Comparison of ENCODE assay signal across 1 cellular context in the genomic region with DNA sequence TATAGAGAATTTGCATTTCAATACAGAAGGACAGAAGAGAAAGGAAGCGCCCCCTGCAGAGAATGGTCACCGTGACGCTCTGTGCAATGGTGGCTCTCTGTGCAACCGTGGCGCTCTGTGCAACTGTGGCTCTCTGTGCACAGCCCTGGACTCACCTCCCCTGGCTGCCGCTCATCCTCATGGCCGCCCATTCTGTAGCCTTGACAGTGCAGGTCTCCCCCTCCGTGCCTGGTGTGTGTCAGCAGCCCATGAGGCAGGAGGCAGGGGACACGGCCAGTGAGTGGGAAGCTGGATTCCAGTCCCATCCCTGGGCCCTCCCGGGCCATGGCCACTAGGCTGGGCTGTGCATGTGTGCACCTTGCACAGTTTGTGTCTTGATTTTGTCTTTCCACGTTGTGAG.
TF ChIP-seq lines count a peak whose summit lies in the region.

No MANE protein-coding gene starts in this region.

TF ChIP-seq in GM12878, 131 proteins besides CTCF, POLR2A, EP300 and RAD21:
- TF ChIP-seq, protein P1, sequence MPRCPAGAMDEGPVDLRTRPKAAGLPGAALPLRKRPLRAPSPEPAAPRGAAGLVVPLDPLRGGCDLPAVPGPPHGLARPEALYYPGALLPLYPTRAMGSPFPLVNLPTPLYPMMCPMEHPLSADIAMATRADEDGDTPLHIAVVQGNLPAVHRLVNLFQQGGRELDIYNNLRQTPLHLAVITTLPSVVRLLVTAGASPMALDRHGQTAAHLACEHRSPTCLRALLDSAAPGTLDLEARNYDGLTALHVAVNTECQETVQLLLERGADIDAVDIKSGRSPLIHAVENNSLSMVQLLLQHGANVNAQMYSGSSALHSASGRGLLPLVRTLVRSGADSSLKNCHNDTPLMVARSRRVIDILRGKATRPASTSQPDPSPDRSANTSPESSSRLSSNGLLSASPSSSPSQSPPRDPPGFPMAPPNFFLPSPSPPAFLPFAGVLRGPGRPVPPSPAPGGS (IDR thresholded peaks at IDR 0.05; ENCODE audit: borderline replicate concordance, insufficient read depth, low read depth, low read length, poor library complexity, severe bottlenecking) = peak; percentile 94
- TF ChIP-seq NR2C1 (IDR thresholded peaks at IDR 0.05) (no peak), TCF3 (IDR thresholded peaks at IDR 0.05; ENCODE audit: borderline replicate concordance, insufficient read depth, low read depth, low read length) (0 out of 2 replicates have a peak, but pooled peaks have one; percentile 52)
